ENCODE assay signal across 1 cellular context in genomic region chr16:15053904-15054303, GRCh38.
TF ChIP-seq lines count a peak whose summit lies in the region.

No MANE protein-coding gene starts in this region.

TF ChIP-seq in HepG2, 621 proteins besides CTCF, POLR2A, EP300 and RAD21 (continued from another document and continues in another):
- TF ChIP-seq ZNF30 (CRISPR knock-in tag; IDR thresholded peaks at IDR 0.05), result no peak
- no peak for TF ChIP-seq ARID4A (CRISPR knock-in tag; IDR thresholded peaks at IDR 0.05; ENCODE audit: borderline replicate concordance)
- no peak for TF ChIP-seq ZNF251 (CRISPR knock-in tag; IDR thresholded peaks at IDR 0.05)
- TF ChIP-seq RFXANK (CRISPR knock-in tag; IDR thresholded peaks at IDR 0.05), result no peak
- 0 out of 2 replicates have a peak, but pooled peaks have one; percentile 22 for TF ChIP-seq ZSCAN25 (CRISPR knock-in tag; IDR thresholded peaks at IDR 0.05)
- no peak for TF ChIP-seq KLF16 (CRISPR knock-in tag; IDR thresholded peaks at IDR 0.05)
- TF ChIP-seq SRY (CRISPR knock-in tag; IDR thresholded peaks at IDR 0.05), result no peak
- TF ChIP-seq ZNF138 (CRISPR knock-in tag; IDR thresholded peaks at IDR 0.05; ENCODE audit: low read depth), result no peak
- TF ChIP-seq NCOA2 (CRISPR knock-in tag; IDR thresholded peaks at IDR 0.05), result no peak
- no peak for TF ChIP-seq ZMAT3 (CRISPR knock-in tag; conservative IDR thresholded peaks at IDR 0.05)
- TF ChIP-seq ZSCAN30 (CRISPR knock-in tag; IDR thresholded peaks at IDR 0.05), result no peak
- no peak for TF ChIP-seq ZNF609 (CRISPR knock-in tag; IDR thresholded peaks at IDR 0.05; ENCODE audit: borderline replicate concordance)
- no peak for TF ChIP-seq JARID2 (CRISPR knock-in tag; IDR thresholded peaks at IDR 0.05; ENCODE audit: insufficient replicate concordance)
- no peak for TF ChIP-seq KDM1A (CRISPR knock-in tag; IDR thresholded peaks at IDR 0.05)
- no peak for TF ChIP-seq NFYC (CRISPR knock-in tag; IDR thresholded peaks at IDR 0.05)
- TF ChIP-seq ZNF44 (CRISPR knock-in tag; IDR thresholded peaks at IDR 0.05), result no peak
- TF ChIP-seq ZNF672 (CRISPR knock-in tag; IDR thresholded peaks at IDR 0.05), result no peak
- no peak for TF ChIP-seq ZNF207 (IDR thresholded peaks at IDR 0.05; ENCODE audit: borderline replicate concordance)
- TF ChIP-seq HNF1B (CRISPR knock-in tag; IDR thresholded peaks at IDR 0.05), result 0 out of 2 replicates have a peak, but pooled peaks have one; percentile 19
- TF ChIP-seq THAP11 (CRISPR knock-in tag; IDR thresholded peaks at IDR 0.05), result no peak
- TF ChIP-seq E2F2 (CRISPR knock-in tag; IDR thresholded peaks at IDR 0.05; ENCODE audit: borderline replicate concordance), result no peak
- TF ChIP-seq ZNF547 (CRISPR knock-in tag; IDR thresholded peaks at IDR 0.05), result 0 out of 2 replicates have a peak, but pooled peaks have one; percentile 39
- no peak for TF ChIP-seq CREBL2 (CRISPR knock-in tag; IDR thresholded peaks at IDR 0.05; ENCODE audit: borderline replicate concordance)
- 0 out of 2 replicates have a peak, but pooled peaks have one; percentile 22 for TF ChIP-seq MEF2D (CRISPR knock-in tag; IDR thresholded peaks at IDR 0.05)
- TF ChIP-seq CAMTA2 (CRISPR knock-in tag; IDR thresholded peaks at IDR 0.05; ENCODE audit: borderline replicate concordance), result no peak
- no peak for TF ChIP-seq NBN (conservative IDR thresholded peaks at IDR 0.05)
- TF ChIP-seq BORCS8-MEF2B (CRISPR knock-in tag; IDR thresholded peaks at IDR 0.05), result no peak
- TF ChIP-seq ZBTB44 (CRISPR knock-in tag; IDR thresholded peaks at IDR 0.05), result no peak
- no peak for TF ChIP-seq AGO1 (IDR thresholded peaks at IDR 0.05; ENCODE audit: low read depth, low read length, poor library complexity, severe bottlenecking)
- TF ChIP-seq ARHGAP35 (CRISPR knock-in tag; IDR thresholded peaks at IDR 0.05; ENCODE audit: borderline replicate concordance), result no peak
- no peak for TF ChIP-seq RBM39 (IDR thresholded peaks at IDR 0.05; ENCODE audit: low read depth, low read length, poor library complexity, severe bottlenecking)
- no peak for TF ChIP-seq HMGXB4 (CRISPR knock-in tag; IDR thresholded peaks at IDR 0.05; ENCODE audit: borderline replicate concordance in 1 of 2, low read depth in 1 of 2)
- TF ChIP-seq ZBTB42 (CRISPR knock-in tag; IDR thresholded peaks at IDR 0.05), result no peak
- TF ChIP-seq ZNF430 (CRISPR knock-in tag; IDR thresholded peaks at IDR 0.05), result no peak
- peak; percentile 79; the same call in 1 of the 2 replicates for TF ChIP-seq ZBTB33 (CRISPR knock-in tag; IDR thresholded peaks at IDR 0.05)
- no peak for TF ChIP-seq JUND (CRISPR knock-in tag; IDR thresholded peaks at IDR 0.05)
- no peak for TF ChIP-seq HOMEZ (CRISPR knock-in tag; IDR thresholded peaks at IDR 0.05; ENCODE audit: low read depth)
- no peak for TF ChIP-seq ETS1 (CRISPR knock-in tag; IDR thresholded peaks at IDR 0.05)
- TF ChIP-seq HNRNPL (IDR thresholded peaks at IDR 0.05; ENCODE audit: low read depth, low read length), result no peak
- TF ChIP-seq SETDB1 (CRISPR knock-in tag; IDR thresholded peaks at IDR 0.05; ENCODE audit: borderline replicate concordance), result no peak
- TF ChIP-seq DPF2 (CRISPR knock-in tag; IDR thresholded peaks at IDR 0.05; ENCODE audit: borderline replicate concordance, low read depth), result no peak
- TF ChIP-seq ATF7 (IDR thresholded peaks at IDR 0.05), result no peak
- no peak for TF ChIP-seq ATF7 (CRISPR knock-in tag; IDR thresholded peaks at IDR 0.05)
- TF ChIP-seq ZNF230 (CRISPR knock-in tag; IDR thresholded peaks at IDR 0.05), result no peak
